ENCODE assay signal across 1 cellular context in the genomic region with DNA sequence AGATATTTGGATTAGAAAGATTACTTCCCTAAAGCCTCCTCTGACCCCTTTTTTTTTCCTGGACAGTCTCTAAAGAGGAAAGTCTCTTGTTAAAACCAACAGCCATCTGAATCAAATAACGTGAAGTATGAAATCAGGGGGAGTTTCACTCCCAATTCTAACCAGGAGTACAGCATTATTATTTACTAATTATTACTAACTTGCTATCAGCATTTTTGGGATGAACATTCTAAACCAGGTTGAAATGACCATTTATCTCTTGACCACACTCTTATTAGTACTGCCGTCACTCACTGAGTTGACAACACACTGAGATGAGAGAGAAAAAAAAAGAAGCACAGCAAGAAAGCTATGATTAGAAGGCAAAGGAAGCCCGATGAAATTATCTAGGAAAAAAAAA.
A peak's percentile ranks its signal among the peaks of the same experiment; 100 is the strongest.
TF ChIP-seq lines count a peak whose summit lies in the region.

No MANE protein-coding gene starts in this region.

TF ChIP-seq in K562, 482 proteins besides CTCF, POLR2A, EP300 and RAD21 (continued from another document):
- TF ChIP-seq MGA (IDR thresholded peaks at IDR 0.05) (no peak), MCM7 (IDR thresholded peaks at IDR 0.05) (no peak), NCOR1 (IDR thresholded peaks at IDR 0.05) (no peak), RBM25 (IDR thresholded peaks at IDR 0.05; ENCODE audit: low read depth, low read length, severe bottlenecking) (no peak), ZNF77 (CRISPR knock-in tag; IDR thresholded peaks at IDR 0.05) (no peak), DACH1 (IDR thresholded peaks at IDR 0.05; ENCODE audit: partially characterized antibody) (peak; percentile 76), PKNOX1 (IDR thresholded peaks at IDR 0.05) (peak; percentile 73), NCOA1 (IDR thresholded peaks at IDR 0.05; ENCODE audit: low read depth) (no peak), ARID2 (IDR thresholded peaks at IDR 0.05) (no peak), GMEB1 (CRISPR knock-in tag; IDR thresholded peaks at IDR 0.05) (peak; percentile 5; the same call in 1 of the 2 replicates), ZNF584 (CRISPR knock-in tag; IDR thresholded peaks at IDR 0.05; ENCODE audit: low read depth) (no peak), SIX5 (IDR thresholded peaks at IDR 0.05; ENCODE audit: borderline replicate concordance in 1 of 2, insufficient read depth in 1 of 2, low read depth in 1 of 2, low read length in 2 of 2) (no peak), ZNF232 (CRISPR knock-in tag; IDR thresholded peaks at IDR 0.05) (no peak), NFXL1 (CRISPR knock-in tag; IDR thresholded peaks at IDR 0.05) (no peak), ZNF384 (IDR thresholded peaks at IDR 0.05; ENCODE audit: low read depth, low read length) (peak; percentile 67), HMBOX1 (IDR thresholded peaks at IDR 0.05) (peak; percentile 55; the same call in 1 of the 2 replicates), KLF16 (IDR thresholded peaks at IDR 0.05) (no peak), MEIS2 (IDR thresholded peaks at IDR 0.05; ENCODE audit: partially characterized antibody) (peak; percentile 53), PYGO2 (tag; IDR thresholded peaks at IDR 0.05) (no peak), CSDE1 (IDR thresholded peaks at IDR 0.05) (no peak), EWSR1 (IDR thresholded peaks at IDR 0.05; ENCODE audit: borderline replicate concordance, low read depth, partially characterized antibody) (no peak), MAFF (IDR thresholded peaks at IDR 0.05; ENCODE audit: low read length) (no peak), MAZ (CRISPR knock-in tag; conservative IDR thresholded peaks at IDR 0.05 in 1 of 2, IDR thresholded peaks at IDR 0.05 in 1 of 2) (no peak), SOX6 (IDR thresholded peaks at IDR 0.05) (no peak), ELF1 (tag; IDR thresholded peaks at IDR 0.05) (0 out of 2 replicates have a peak, but pooled peaks have one; percentile 26), GATAD2B (IDR thresholded peaks at IDR 0.05; ENCODE audit: borderline replicate concordance) (no peak), EP400 (IDR thresholded peaks at IDR 0.05) (no peak), MED1 (CRISPR knock-in tag; IDR thresholded peaks at IDR 0.05; ENCODE audit: borderline replicate concordance) (no peak), SMAD1 (IDR thresholded peaks at IDR 0.05; ENCODE audit: low read depth, low read length, partially characterized antibody) (no peak), XRCC5 (IDR thresholded peaks at IDR 0.05; ENCODE audit: low read depth, low read length) (no peak)
- TF ChIP-seq, protein P1, sequence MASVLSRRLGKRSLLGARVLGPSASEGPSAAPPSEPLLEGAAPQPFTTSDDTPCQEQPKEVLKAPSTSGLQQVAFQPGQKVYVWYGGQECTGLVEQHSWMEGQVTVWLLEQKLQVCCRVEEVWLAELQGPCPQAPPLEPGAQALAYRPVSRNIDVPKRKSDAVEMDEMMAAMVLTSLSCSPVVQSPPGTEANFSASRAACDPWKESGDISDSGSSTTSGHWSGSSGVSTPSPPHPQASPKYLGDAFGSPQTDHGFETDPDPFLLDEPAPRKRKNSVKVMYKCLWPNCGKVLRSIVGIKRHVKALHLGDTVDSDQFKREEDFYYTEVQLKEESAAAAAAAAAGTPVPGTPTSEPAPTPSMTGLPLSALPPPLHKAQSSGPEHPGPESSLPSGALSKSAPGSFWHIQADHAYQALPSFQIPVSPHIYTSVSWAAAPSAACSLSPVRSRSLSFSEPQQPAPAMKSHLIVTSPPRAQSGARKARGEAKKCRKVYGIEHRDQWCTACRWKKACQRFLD (CRISPR knock-in tag; IDR thresholded peaks at IDR 0.05): peak; percentile 85
- TF ChIP-seq, protein P2, sequence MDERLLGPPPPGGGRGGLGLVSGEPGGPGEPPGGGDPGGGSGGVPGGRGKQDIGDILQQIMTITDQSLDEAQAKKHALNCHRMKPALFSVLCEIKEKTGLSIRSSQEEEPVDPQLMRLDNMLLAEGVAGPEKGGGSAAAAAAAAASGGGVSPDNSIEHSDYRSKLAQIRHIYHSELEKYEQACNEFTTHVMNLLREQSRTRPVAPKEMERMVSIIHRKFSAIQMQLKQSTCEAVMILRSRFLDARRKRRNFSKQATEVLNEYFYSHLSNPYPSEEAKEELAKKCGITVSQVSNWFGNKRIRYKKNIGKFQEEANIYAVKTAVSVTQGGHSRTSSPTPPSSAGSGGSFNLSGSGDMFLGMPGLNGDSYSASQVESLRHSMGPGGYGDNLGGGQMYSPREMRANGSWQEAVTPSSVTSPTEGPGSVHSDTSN (CRISPR knock-in tag; IDR thresholded peaks at IDR 0.05; ENCODE audit: low read depth): no peak
- TF ChIP-seq, protein P2 (tag; conservative IDR thresholded peaks at IDR 0.05; ENCODE audit: low read depth): peak; percentile 63
- TF ChIP-seq, protein P3, sequence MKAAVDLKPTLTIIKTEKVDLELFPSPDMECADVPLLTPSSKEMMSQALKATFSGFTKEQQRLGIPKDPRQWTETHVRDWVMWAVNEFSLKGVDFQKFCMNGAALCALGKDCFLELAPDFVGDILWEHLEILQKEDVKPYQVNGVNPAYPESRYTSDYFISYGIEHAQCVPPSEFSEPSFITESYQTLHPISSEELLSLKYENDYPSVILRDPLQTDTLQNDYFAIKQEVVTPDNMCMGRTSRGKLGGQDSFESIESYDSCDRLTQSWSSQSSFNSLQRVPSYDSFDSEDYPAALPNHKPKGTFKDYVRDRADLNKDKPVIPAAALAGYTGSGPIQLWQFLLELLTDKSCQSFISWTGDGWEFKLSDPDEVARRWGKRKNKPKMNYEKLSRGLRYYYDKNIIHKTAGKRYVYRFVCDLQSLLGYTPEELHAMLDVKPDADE (conservative IDR thresholded peaks at IDR 0.05; ENCODE audit: control insufficient read depth, low read depth, low read length): no peak
- TF ChIP-seq, protein P4, sequence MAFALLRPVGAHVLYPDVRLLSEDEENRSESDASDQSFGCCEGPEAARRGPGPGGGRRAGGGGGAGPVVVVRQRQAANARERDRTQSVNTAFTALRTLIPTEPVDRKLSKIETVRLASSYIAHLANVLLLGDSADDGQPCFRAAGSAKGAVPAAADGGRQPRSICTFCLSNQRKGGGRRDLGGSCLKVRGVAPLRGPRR (CRISPR knock-in tag; IDR thresholded peaks at IDR 0.05): no peak
TF ChIP-seq in K562: peak in this region for 17.
